In genomic region chr5:1111727-1112289, GRCh38 we compare ENCODE assay signal across 8 cellular contexts. TPM values are rescaled to one million over a fixed set of nuclear protein-coding genes. Genes with fewer than 3 reads are reported as not detected.
DNase-seq lines count a peak whose midpoint lies in the region; ATAC-seq and TF ChIP-seq lines count a peak whose summit lies in the region.

TSS of gene SLC12A7 (minus strand) at chr5:1112063. CDS start at chr5:1111991, 72 bp downstream.

- H3K4me3 Mint-ChIP-seq in naive thymus-derived CD4-positive, alpha-beta T cell: peak within 1 kb of the TSS; percentile 87 to 93 (median 88)

- ATAC-seq in esophagus mucosa: peak; percentile 62
- ATAC-seq in naive thymus-derived CD4-positive, alpha-beta T cell: peak; percentile 74

- no peaks in the 10 kb centered on the region for H3K9me3 ChIP-seq in naive thymus-derived CD4-positive, alpha-beta T cell (ENCODE audit: control insufficient read depth in 2 of 3, low read length in 3 of 3)
- no peaks in the 10 kb centered on the region for H3K9me3 ChIP-seq in stomach

- H3K36me3 Mint-ChIP-seq in naive thymus-derived CD4-positive, alpha-beta T cell: peaks cover 0 to 12% (median 0%) of the 10 kb centered on the region in 5 donors

- no peak for TF ChIP-seq POLR2A in stomach (IDR thresholded peaks at IDR 0.05)

- H3K36me3 ChIP-seq in naive thymus-derived CD4-positive, alpha-beta T cell (ENCODE audit: control insufficient read depth in 2 of 3, insufficient read depth in 3 of 3, low read length in 3 of 3): peaks cover 0 to 7% (median 0%) of the 10 kb centered on the region in 3 experiments
- no peaks in the 10 kb centered on the region for H3K36me3 ChIP-seq in stomach

- DNase-seq in GDM1 (lab: John Stamatoyannopoulos, UW) (peak; percentile 55), HFF-Myc (ENCODE audit: extremely low read depth, low read depth) (no peak), NCI-H226 (peak; percentile 48), activated T-cell treated with anti-CD3 and anti-CD28 coated beads for 4 hours (peak; percentile 43), stomach (peak; percentile 81), pons (ENCODE audit: low spot score) (no peak)
- peak; percentile 43 to 80 (median 58) for DNase-seq in naive thymus-derived CD4-positive, alpha-beta T cell

- peak within 1 kb of the TSS; percentile 83 for H3K27ac ChIP-seq in naive thymus-derived CD4-positive, alpha-beta T cell (ENCODE audit: low read depth, low read length)
- peak within 1 kb of the TSS; percentile 92 to 97 (median 95) for H3K27ac ChIP-seq in stomach

- H3K4me3 ChIP-seq in HFF-Myc (replicated peaks; ENCODE audit: low read depth, low read length) (peak within 1 kb of the TSS; percentile 63), stomach (peak within 1 kb of the TSS; percentile 82 to 98 (median 86))
- H3K4me3 ChIP-seq in naive thymus-derived CD4-positive, alpha-beta T cell (ENCODE audit: low read length): peak within 1 kb of the TSS; percentile 61

- no peaks in the 10 kb centered on the region for H3K9me3 Mint-ChIP-seq in naive thymus-derived CD4-positive, alpha-beta T cell

- H3K4me1 ChIP-seq in naive thymus-derived CD4-positive, alpha-beta T cell (ENCODE audit: control insufficient read depth in 2 of 2, insufficient read depth in 2 of 2, low read length in 2 of 2): peaks cover 5 to 30% of the 10 kb centered on the region in 2 donors
- peaks cover 33 to 59% (median 57%) of the 10 kb centered on the region in 4 donors for H3K4me1 ChIP-seq in stomach

- TF ChIP-seq CTCF in HFF-Myc (IDR thresholded peaks at IDR 0.05; ENCODE audit: low read depth, low read length, missing control alignments): no peak
- TF ChIP-seq CTCF in stomach (IDR thresholded peaks at IDR 0.05): no peak

- POLR2A ChIA-PET in naive thymus-derived CD4-positive, alpha-beta T cell (lab: Charles Lee): no interaction called here

- CTCF ChIA-PET in naive thymus-derived CD4-positive, alpha-beta T cell (lab: Charles Lee): no interaction called here

- intact Hi-C loops in naive thymus-derived CD4-positive, alpha-beta T cell (cut with micrococcal nuclease): loop anchor here (1.0 to 5.0 kb wide), 5 partner anchors 8 to 690 kb away; partner anchors contain the start of gene NDUFS6 (in 1 of the 2)
- intact Hi-C loops in stomach (cut with DNase I; ENCODE audit: low total_unique reads): no loop called here

- H3K27me3 Mint-ChIP-seq in naive thymus-derived CD4-positive, alpha-beta T cell: no peaks in the 10 kb centered on the region

- WGBS in stomach, 5 donors: 0 to 8% (median 1%) methylated on average over 9 to 79 of the region's 79 CpGs

- H3K27ac Mint-ChIP-seq in naive thymus-derived CD4-positive, alpha-beta T cell: peak within 1 kb of the TSS; percentile 73 to 92 (median 86)

- peaks cover 20 to 41% (median 35%) of the 10 kb centered on the region in 7 donors for H3K4me1 Mint-ChIP-seq in naive thymus-derived CD4-positive, alpha-beta T cell

- no peak for TF ChIP-seq EP300 in stomach (IDR thresholded peaks at IDR 0.05)

- no peaks in the 10 kb centered on the region for H3K27me3 ChIP-seq in naive thymus-derived CD4-positive, alpha-beta T cell (ENCODE audit: control insufficient read depth in 2 of 2, insufficient read depth in 2 of 2, low read length in 2 of 2)
- peaks cover 0 to 17% (median 0%) of the 10 kb centered on the region in 3 donors for H3K27me3 ChIP-seq in stomach

RNA-seq across cellular contexts. Expression of gene SLC12A7, which starts in this region (rescaled TPM):
- total RNA-seq in esophagus mucosa (3.0 TPM), stomach (100 to 1,000 TPM in 3 of 5 donors, 10 to 100 TPM in 2; 23.9 to 346 (median 126) TPM)
- 100 to 1,000 TPM in 1 of 5 experiments, 10 to 100 TPM in 4; 45.3 to 101 (median 64.5) TPM for total RNA-seq in naive thymus-derived CD4-positive, alpha-beta T cell
- polyA plus RNA-seq in naive thymus-derived CD4-positive, alpha-beta T cell: 10 to 100 TPM in 1 of 2 donors, 1 to 10 TPM in 1; 6.4 to 30.5 TPM
- polyA plus RNA-seq in stomach: 10 to 100 TPM in 2 of 3 donors, 1 to 10 TPM in 1; 4.7 to 12.4 (median 10.3) TPM

Comparison
In these comparisons a context has a peak if more than half of its experiments do, and no peak if none do; other contexts are left out.
1. DNase-seq: peak in GDM1 (single experiment), NCI-H226 (single experiment), activated T-cell treated with anti-CD3 and anti-CD28 coated beads for 4 hours (single experiment), naive thymus-derived CD4-positive, alpha-beta T cell (9 of 9) and stomach (single experiment); none in HFF-Myc (single experiment) and pons (single experiment).
2. Peak in every context shown above with its lines, with median percentiles within 50 percentile points of each other: H3K4me3 ChIP-seq.